1 cellular context compared by ENCODE assay signal in the genomic region with DNA sequence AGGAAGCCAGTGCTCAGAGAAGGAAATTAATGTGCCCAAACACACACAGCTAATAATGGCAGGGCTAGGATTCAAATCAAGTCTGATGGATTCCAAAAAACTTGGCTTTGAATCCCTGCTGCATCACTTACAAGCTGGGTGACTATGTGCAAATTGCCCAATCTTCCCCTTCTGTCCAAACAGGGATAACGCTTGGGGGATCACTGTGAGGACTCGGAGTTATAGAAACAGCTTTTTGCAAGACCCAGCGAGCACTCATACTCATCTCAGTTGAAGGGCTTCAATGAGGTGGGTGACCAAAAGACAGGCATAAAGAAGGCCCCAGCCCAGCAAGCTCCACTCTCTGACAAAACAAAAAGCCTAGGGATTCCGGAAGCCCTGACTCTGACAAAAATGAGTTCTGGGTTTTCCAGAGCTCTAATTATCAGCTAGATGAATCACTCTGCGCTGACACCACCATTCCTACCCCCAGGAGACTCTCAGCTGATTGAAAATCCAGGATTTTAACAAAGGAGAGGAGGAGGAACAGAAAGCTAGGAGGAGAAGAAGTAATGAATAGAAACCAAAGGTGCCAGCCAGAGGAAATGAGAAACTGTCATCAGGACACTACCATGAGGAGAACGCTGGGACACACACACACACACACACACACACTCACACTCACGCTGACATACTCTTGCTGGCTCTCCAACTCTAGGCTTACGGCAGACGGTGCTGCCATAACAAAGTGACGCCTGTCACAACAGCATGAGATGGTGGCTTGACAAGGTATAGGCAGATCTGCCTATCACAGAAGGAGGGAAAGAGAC.
A peak's percentile ranks its signal among the peaks of the same experiment; 100 is the strongest.
TF ChIP-seq lines count a peak whose summit lies in the region.

No MANE protein-coding gene starts in this region.

TF ChIP-seq in K562, 482 proteins besides CTCF, POLR2A, EP300 and RAD21 (continued from another document and continues in another):
- TF ChIP-seq, protein P1, sequence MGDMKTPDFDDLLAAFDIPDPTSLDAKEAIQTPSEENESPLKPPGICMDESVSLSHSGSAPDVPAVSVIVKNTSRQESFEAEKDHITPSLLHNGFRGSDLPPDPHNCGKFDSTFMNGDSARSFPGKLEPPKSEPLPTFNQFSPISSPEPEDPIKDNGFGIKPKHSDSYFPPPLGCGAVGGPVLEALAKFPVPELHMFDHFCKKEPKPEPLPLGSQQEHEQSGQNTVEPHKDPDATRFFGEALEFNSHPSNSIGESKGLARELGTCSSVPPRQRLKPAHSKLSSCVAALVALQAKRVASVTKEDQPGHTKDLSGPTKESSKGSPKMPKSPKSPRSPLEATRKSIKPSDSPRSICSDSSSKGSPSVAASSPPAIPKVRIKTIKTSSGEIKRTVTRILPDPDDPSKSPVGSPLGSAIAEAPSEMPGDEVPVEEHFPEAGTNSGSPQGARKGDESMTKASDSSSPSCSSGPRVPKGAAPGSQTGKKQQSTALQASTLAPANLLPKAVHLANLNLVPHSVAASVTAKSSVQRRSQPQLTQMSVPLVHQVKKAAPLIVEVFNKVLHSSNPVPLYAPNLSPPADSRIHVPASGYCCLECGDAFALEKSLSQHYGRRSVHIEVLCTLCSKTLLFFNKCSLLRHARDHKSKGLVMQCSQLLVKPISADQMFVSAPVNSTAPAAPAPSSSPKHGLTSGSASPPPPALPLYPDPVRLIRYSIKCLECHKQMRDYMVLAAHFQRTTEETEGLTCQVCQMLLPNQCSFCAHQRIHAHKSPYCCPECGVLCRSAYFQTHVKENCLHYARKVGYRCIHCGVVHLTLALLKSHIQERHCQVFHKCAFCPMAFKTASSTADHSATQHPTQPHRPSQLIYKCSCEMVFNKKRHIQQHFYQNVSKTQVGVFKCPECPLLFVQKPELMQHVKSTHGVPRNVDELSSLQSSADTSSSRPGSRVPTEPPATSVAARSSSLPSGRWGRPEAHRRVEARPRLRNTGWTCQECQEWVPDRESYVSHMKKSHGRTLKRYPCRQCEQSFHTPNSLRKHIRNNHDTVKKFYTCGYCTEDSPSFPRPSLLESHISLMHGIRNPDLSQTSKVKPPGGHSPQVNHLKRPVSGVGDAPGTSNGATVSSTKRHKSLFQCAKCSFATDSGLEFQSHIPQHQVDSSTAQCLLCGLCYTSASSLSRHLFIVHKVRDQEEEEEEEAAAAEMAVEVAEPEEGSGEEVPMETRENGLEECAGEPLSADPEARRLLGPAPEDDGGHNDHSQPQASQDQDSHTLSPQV (IDR thresholded peaks at IDR 0.05): peak; percentile 79
- TF ChIP-seq ETV6 (IDR thresholded peaks at IDR 0.05; ENCODE audit: borderline replicate concordance in 1 of 2, low read depth in 2 of 2, low read length in 1 of 2): no peak
- no peak for TF ChIP-seq ETV6 (CRISPR knock-in tag; IDR thresholded peaks at IDR 0.05; ENCODE audit: borderline replicate concordance)
- TF ChIP-seq, protein P2, sequence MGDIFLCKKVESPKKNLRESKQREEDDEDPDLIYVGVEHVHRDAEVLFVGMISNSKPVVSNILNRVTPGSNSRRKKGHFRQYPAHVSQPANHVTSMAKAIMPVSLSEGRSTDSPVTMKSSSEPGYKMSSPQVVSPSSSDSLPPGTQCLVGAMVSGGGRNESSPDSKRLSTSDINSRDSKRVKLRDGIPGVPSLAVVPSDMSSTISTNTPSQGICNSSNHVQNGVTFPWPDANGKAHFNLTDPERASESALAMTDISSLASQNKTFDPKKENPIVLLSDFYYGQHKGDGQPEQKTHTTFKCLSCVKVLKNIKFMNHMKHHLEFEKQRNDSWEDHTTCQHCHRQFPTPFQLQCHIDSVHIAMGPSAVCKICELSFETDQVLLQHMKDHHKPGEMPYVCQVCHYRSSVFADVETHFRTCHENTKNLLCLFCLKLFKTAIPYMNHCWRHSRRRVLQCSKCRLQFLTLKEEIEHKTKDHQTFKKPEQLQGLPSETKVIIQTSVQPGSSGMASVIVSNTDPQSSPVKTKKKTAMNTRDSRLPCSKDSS (IDR thresholded peaks at IDR 0.05; ENCODE audit: low read depth, partially characterized antibody): no peak
- TF ChIP-seq ZNF121 (CRISPR knock-in tag; conservative IDR thresholded peaks at IDR 0.05): no peak
- TF ChIP-seq TAF15 (IDR thresholded peaks at IDR 0.05; ENCODE audit: low read depth, low read length): no peak
- 0 out of 2 replicates have a peak, but pooled peaks have one; percentile 31 for TF ChIP-seq PTTG1 (tag; IDR thresholded peaks at IDR 0.05; ENCODE audit: low read depth)
- TF ChIP-seq GABPB1 (CRISPR knock-in tag; IDR thresholded peaks at IDR 0.05): no peak
- TF ChIP-seq, protein P3, sequence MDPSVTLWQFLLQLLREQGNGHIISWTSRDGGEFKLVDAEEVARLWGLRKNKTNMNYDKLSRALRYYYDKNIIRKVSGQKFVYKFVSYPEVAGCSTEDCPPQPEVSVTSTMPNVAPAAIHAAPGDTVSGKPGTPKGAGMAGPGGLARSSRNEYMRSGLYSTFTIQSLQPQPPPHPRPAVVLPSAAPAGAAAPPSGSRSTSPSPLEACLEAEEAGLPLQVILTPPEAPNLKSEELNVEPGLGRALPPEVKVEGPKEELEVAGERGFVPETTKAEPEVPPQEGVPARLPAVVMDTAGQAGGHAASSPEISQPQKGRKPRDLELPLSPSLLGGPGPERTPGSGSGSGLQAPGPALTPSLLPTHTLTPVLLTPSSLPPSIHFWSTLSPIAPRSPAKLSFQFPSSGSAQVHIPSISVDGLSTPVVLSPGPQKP (CRISPR knock-in tag; IDR thresholded peaks at IDR 0.05): no peak
- TF ChIP-seq NR3C1 (CRISPR knock-in tag; IDR thresholded peaks at IDR 0.05): no peak
- no peak for TF ChIP-seq HDAC6 (IDR thresholded peaks at IDR 0.05; ENCODE audit: low read depth, low read length)
- no peak for TF ChIP-seq SRSF3 (IDR thresholded peaks at IDR 0.05; ENCODE audit: insufficient read depth, low read length)
- TF ChIP-seq FOXP1 (CRISPR knock-in tag; IDR thresholded peaks at IDR 0.05): 0 out of 2 replicates have a peak, but pooled peaks have one; percentile 28
- TF ChIP-seq STAT5B (CRISPR knock-in tag; IDR thresholded peaks at IDR 0.05): no peak
- TF ChIP-seq, protein P4, sequence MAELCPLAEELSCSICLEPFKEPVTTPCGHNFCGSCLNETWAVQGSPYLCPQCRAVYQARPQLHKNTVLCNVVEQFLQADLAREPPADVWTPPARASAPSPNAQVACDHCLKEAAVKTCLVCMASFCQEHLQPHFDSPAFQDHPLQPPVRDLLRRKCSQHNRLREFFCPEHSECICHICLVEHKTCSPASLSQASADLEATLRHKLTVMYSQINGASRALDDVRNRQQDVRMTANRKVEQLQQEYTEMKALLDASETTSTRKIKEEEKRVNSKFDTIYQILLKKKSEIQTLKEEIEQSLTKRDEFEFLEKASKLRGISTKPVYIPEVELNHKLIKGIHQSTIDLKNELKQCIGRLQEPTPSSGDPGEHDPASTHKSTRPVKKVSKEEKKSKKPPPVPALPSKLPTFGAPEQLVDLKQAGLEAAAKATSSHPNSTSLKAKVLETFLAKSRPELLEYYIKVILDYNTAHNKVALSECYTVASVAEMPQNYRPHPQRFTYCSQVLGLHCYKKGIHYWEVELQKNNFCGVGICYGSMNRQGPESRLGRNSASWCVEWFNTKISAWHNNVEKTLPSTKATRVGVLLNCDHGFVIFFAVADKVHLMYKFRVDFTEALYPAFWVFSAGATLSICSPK (IDR thresholded peaks at IDR 0.05; ENCODE audit: borderline replicate concordance): no peak
- TF ChIP-seq, protein P5, sequence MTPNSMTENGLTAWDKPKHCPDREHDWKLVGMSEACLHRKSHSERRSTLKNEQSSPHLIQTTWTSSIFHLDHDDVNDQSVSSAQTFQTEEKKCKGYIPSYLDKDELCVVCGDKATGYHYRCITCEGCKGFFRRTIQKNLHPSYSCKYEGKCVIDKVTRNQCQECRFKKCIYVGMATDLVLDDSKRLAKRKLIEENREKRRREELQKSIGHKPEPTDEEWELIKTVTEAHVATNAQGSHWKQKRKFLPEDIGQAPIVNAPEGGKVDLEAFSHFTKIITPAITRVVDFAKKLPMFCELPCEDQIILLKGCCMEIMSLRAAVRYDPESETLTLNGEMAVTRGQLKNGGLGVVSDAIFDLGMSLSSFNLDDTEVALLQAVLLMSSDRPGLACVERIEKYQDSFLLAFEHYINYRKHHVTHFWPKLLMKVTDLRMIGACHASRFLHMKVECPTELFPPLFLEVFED (CRISPR knock-in tag; conservative IDR thresholded peaks at IDR 0.05): peak; percentile 89; the same call in 1 of the 2 replicates
- no peak; the same call in 1 of the 2 replicates for TF ChIP-seq FOSL1 (tag; conservative IDR thresholded peaks at IDR 0.05)
- no peak for TF ChIP-seq ZNF75A (CRISPR knock-in tag; IDR thresholded peaks at IDR 0.05)
- TF ChIP-seq, protein P6, sequence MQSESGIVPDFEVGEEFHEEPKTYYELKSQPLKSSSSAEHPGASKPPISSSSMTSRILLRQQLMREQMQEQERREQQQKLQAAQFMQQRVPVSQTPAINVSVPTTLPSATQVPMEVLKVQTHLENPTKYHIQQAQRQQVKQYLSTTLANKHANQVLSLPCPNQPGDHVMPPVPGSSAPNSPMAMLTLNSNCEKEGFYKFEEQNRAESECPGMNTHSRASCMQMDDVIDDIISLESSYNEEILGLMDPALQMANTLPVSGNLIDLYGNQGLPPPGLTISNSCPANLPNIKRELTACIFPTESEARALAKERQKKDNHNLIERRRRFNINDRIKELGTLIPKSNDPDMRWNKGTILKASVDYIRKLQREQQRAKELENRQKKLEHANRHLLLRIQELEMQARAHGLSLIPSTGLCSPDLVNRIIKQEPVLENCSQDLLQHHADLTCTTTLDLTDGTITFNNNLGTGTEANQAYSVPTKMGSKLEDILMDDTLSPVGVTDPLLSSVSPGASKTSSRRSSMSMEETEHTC (IDR thresholded peaks at IDR 0.05): no peak
- TF ChIP-seq GATAD2B (IDR thresholded peaks at IDR 0.05; ENCODE audit: borderline replicate concordance): no peak
- no peak for TF ChIP-seq XRCC5 (IDR thresholded peaks at IDR 0.05; ENCODE audit: low read depth, low read length)
- no peak for TF ChIP-seq C11orf30 (IDR thresholded peaks at IDR 0.05; ENCODE audit: low read depth)
- TF ChIP-seq, protein P7, sequence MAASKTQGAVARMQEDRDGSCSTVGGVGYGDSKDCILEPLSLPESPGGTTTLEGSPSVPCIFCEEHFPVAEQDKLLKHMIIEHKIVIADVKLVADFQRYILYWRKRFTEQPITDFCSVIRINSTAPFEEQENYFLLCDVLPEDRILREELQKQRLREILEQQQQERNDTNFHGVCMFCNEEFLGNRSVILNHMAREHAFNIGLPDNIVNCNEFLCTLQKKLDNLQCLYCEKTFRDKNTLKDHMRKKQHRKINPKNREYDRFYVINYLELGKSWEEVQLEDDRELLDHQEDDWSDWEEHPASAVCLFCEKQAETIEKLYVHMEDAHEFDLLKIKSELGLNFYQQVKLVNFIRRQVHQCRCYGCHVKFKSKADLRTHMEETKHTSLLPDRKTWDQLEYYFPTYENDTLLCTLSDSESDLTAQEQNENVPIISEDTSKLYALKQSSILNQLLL (CRISPR knock-in tag; IDR thresholded peaks at IDR 0.05; ENCODE audit: borderline replicate concordance): no peak
- no peak for TF ChIP-seq ZNF133 (CRISPR knock-in tag; IDR thresholded peaks at IDR 0.05)
- TF ChIP-seq ZNF263 (CRISPR knock-in tag; IDR thresholded peaks at IDR 0.05; ENCODE audit: borderline replicate concordance): 0 out of 2 replicates have a peak, but pooled peaks have one; percentile 20
- peak; percentile 22; the same call in 1 of the 2 replicates for TF ChIP-seq ATF7 (IDR thresholded peaks at IDR 0.05)
- TF ChIP-seq SAP30 (IDR thresholded peaks at IDR 0.05; ENCODE audit: borderline replicate concordance, insufficient read depth, low read depth, low read length, poor library complexity, severe bottlenecking): no peak
- TF ChIP-seq CBX2 (IDR thresholded peaks at IDR 0.05; ENCODE audit: insufficient read depth, low read length, poor library complexity, severe bottlenecking): no peak
- TF ChIP-seq, protein P8, sequence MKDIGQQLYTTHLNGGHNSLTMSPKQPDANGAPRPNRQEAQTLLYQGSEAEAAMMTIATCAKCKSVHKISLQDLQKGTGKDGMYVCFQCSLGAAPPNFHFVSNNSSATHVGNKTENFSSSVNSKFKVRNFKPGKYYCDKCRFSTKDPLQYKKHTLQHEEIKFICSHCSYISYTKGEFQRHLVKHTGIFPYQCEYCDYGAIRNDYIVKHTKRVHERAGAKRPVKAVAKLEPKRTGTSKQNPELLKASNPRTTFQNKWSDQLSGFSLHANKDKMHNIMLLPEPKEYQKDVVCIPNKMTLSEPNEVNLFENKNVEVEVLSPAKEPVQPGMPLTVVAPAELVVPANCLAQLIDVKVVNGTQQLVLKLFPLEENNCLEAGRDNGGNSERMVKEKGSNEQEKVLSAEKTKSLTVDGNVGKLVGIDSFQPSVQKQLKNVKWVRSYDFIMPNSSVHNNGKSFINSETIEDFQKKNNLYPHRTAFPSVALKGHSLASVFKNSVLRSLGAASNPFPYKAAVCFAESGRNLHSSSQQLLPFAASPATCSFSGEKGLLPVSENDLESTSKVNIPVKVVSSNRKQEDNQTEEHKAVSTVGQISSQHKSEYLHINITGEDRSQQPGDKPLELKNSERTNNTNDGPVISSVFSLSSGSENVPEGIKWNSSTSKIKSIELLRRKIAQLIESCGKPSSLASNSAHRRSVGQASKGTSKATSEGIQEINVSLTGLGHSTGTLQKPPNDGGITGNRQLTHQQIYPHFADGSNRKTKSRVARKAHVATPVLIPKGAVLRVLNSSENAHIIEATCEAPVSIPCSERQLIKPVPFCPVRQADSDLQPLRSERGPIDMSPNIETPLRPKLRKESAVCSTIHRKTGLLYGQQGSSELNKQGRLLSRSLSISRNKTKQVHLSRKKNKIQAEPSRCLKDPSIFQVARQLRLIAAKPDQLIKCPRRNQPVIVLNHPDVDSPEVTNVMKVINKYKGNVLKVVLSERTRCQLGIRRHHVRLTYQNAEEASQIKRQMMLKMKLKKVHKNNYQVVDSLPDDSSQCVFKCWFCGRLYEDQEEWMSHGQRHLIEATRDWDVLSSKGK (CRISPR knock-in tag; IDR thresholded peaks at IDR 0.05): no peak
- TF ChIP-seq, protein P9, sequence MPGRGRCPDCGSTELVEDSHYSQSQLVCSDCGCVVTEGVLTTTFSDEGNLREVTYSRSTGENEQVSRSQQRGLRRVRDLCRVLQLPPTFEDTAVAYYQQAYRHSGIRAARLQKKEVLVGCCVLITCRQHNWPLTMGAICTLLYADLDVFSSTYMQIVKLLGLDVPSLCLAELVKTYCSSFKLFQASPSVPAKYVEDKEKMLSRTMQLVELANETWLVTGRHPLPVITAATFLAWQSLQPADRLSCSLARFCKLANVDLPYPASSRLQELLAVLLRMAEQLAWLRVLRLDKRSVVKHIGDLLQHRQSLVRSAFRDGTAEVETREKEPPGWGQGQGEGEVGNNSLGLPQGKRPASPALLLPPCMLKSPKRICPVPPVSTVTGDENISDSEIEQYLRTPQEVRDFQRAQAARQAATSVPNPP (IDR thresholded peaks at IDR 0.05; ENCODE audit: borderline replicate concordance, insufficient read depth, insufficient read length): no peak
